In genomic region chr6:45002390-45002789, GRCh38 we compare ENCODE assay signal across 15 cellular contexts.
DNase-seq lines count a peak whose midpoint lies in the region; ATAC-seq and TF ChIP-seq lines count a peak whose summit lies in the region.
"Had no signal": no experiment of that assay in that cellular context is flagged by ENCODE, and none has a peak within 500 bp of the region (broad histone marks: within the 10 kb centered on the region; RNA-seq: fewer than 3 reads in every experiment).

No MANE protein-coding gene starts in this region.

- H3K9me3 ChIP-seq in CD8-positive, alpha-beta T cell (ENCODE audit: low read length): no peaks in the 10 kb centered on the region
- no peaks in the 10 kb centered on the region for H3K9me3 ChIP-seq in testis
- H3K9me3 ChIP-seq: MG63 had no signal

- no peak overlapping the region for H3K4me3 ChIP-seq in CD8-positive, alpha-beta T cell (ENCODE audit: low read depth, low read length)
- H3K4me3 ChIP-seq in fibroblast of the aortic adventitia (ENCODE audit: low read depth, low read length) (no peak overlapping the region), testis (no peak overlapping the region)
- H3K4me3 ChIP-seq: MG63 had no signal

- intact Hi-C loops in CD8-positive, alpha-beta T cell (cut with DNase I, micrococcal nuclease): loop anchor here in 1 of 2 experiments (5.0 kb wide), 1 partner anchor 50 kb away; no protein-coding TSS in a partner anchor
- intact Hi-C loops in testis (cut with DNase I; ENCODE audit: low total_unique reads): no loop called here

- no peak overlapping the region for H3K27ac ChIP-seq in CD8-positive, alpha-beta T cell (ENCODE audit: low read depth, low read length)
- H3K27ac ChIP-seq in testis: no peak overlapping the region
- H3K27ac ChIP-seq: WERI-Rb-1 had no signal

- H3K27me3 ChIP-seq in CD8-positive, alpha-beta T cell (ENCODE audit: insufficient read depth, low read length): no peaks in the 10 kb centered on the region
- H3K27me3 ChIP-seq in testis: no peaks in the 10 kb centered on the region
- H3K27me3 ChIP-seq: MG63 had no signal

- peaks cover 30% of the 10 kb centered on the region for H3K4me1 Mint-ChIP-seq in CD8-positive, alpha-beta T cell (ENCODE audit: low read depth)
- H3K4me1 Mint-ChIP-seq in activated naive CD8-positive, alpha-beta T cell (ENCODE audit: low read depth): peaks cover 37% of the 10 kb centered on the region
- peaks cover 17 to 31% (median 26%) of the 10 kb centered on the region in 3 donors for H3K4me1 Mint-ChIP-seq in T-cell
- H3K4me1 Mint-ChIP-seq: neural crest cell had no signal

- POLR2A ChIA-PET in CD8-positive, alpha-beta T cell (lab: Charles Lee): interaction anchor here (0.5 kb wide), 1 partner anchor 285 kb away, joined by 3 read pairs; no protein-coding TSS in a partner anchor
- POLR2A ChIA-PET in T-cell (lab: Charles Lee): no interaction called here

- no peaks in the 10 kb centered on the region for H3K36me3 ChIP-seq in CD8-positive, alpha-beta T cell (ENCODE audit: insufficient read depth, low read length)
- H3K36me3 ChIP-seq in testis (ENCODE audit: low read depth, missing control alignments): no peaks in the 10 kb centered on the region
- H3K36me3 ChIP-seq: MG63, WERI-Rb-1 had no signal

- peaks cover 3% of the 10 kb centered on the region for H3K9me3 Mint-ChIP-seq in CD8-positive, alpha-beta T cell
- H3K9me3 Mint-ChIP-seq in activated naive CD8-positive, alpha-beta T cell (ENCODE audit: low read depth): peaks cover 10% of the 10 kb centered on the region
- no peaks in the 10 kb centered on the region for H3K9me3 Mint-ChIP-seq in T-cell
- H3K9me3 Mint-ChIP-seq: neural crest cell had no signal

- TF ChIP-seq POLR2A in testis (IDR thresholded peaks at IDR 0.05): no peak

- H3K4me3 Mint-ChIP-seq in CD8-positive, alpha-beta T cell: no peak overlapping the region
- no peak overlapping the region for H3K4me3 Mint-ChIP-seq in activated naive CD8-positive, alpha-beta T cell
- no peak overlapping the region for H3K4me3 Mint-ChIP-seq in T-cell
- H3K4me3 Mint-ChIP-seq: neural crest cell had no signal

- DNase-seq in CD8-positive, alpha-beta T cell: no peak
- DNase-seq in fibroblast of the aortic adventitia (ENCODE audit: low read depth) (peak; percentile 11), T-cell (no peak), left lobe of liver (ENCODE audit: low spot score) (no peak), NOMO-1 treated with DMSO at 0.1 percent for 48 hours (lab: John Stamatoyannopoulos, UW; ENCODE audit: unreplicated experiment) (no peak), testis (no peak)
- DNase-seq: caudate nucleus, MG63, NCI-H2081, NCI-H526, WERI-Rb-1 had no signal

- no peaks in the 10 kb centered on the region for H3K36me3 Mint-ChIP-seq in CD8-positive, alpha-beta T cell
- peaks cover 12% of the 10 kb centered on the region for H3K36me3 Mint-ChIP-seq in activated naive CD8-positive, alpha-beta T cell
- H3K36me3 Mint-ChIP-seq in T-cell: no peaks in the 10 kb centered on the region

- ATAC-seq in CD8-positive, alpha-beta T cell: no peak
- ATAC-seq in HG03354 (IDR thresholded peaks at IDR 0.05; ENCODE audit: poor library complexity, severe bottlenecking, unreplicated experiment): peak; percentile 45
- no peak for ATAC-seq in T-cell (replicated peaks in 1 of 4)
- no peak for ATAC-seq in left lobe of liver
- ATAC-seq: Panc1 had no signal

- H3K27me3 Mint-ChIP-seq in CD8-positive, alpha-beta T cell (ENCODE audit: low read depth): no peaks in the 10 kb centered on the region
- H3K27me3 Mint-ChIP-seq in activated naive CD8-positive, alpha-beta T cell: no peaks in the 10 kb centered on the region
- H3K27me3 Mint-ChIP-seq in T-cell: no peaks in the 10 kb centered on the region

- CTCF ChIA-PET in CD8-positive, alpha-beta T cell (lab: Charles Lee): no interaction called here
- CTCF ChIA-PET in T-cell (lab: Charles Lee): no interaction called here

- no peak for TF ChIP-seq CTCF in CD8-positive, alpha-beta T cell (IDR thresholded peaks at IDR 0.05)
- TF ChIP-seq CTCF in fibroblast of the aortic adventitia (IDR thresholded peaks at IDR 0.05; ENCODE audit: insufficient read depth, low read length): no peak
- TF ChIP-seq CTCF in testis (IDR thresholded peaks at IDR 0.05): no peak

- peak overlapping the region; percentile 53 for H3K27ac Mint-ChIP-seq in CD8-positive, alpha-beta T cell
- peak overlapping the region; percentile 72 for H3K27ac Mint-ChIP-seq in activated naive CD8-positive, alpha-beta T cell
- peak overlapping the region in 1 of 2 donors; percentile 84 for H3K27ac Mint-ChIP-seq in T-cell

- H3K4me1 ChIP-seq in CD8-positive, alpha-beta T cell (ENCODE audit: insufficient read depth, low read length): peaks cover 32% of the 10 kb centered on the region
- no peaks in the 10 kb centered on the region for H3K4me1 ChIP-seq in testis
